In genomic region chr6:18388942-18389341, GRCh38 we compare ENCODE assay signal across 9 cellular contexts. TPM values are rescaled to one million over a fixed set of nuclear protein-coding genes. Genes with fewer than 3 reads are reported as not detected.
A peak's percentile ranks its signal among the peaks of the same experiment; 100 is the strongest.
DNase-seq lines count a peak whose midpoint lies in the region; ATAC-seq and TF ChIP-seq lines count a peak whose summit lies in the region.
"Had no signal": no experiment of that assay in that cellular context is flagged by ENCODE, and none has a peak within 500 bp of the region (broad histone marks: within the 10 kb centered on the region; RNA-seq: fewer than 3 reads in every experiment).

No MANE protein-coding gene starts in this region.

- no peak for DNase-seq in activated naive CD4-positive, alpha-beta T cell treated with anti-CD3 and anti-CD28 coated beads, Interleukin-2, amount 50 U/mL, for 72 hours (ENCODE audit: low spot score in 2 of 2)
- peak in 1 of 4 donors; percentile 24 for DNase-seq in body of pancreas
- no peak for DNase-seq in lower lobe of right lung
- DNase-seq in type B pancreatic cell (ENCODE audit: extremely low spot score, unreplicated experiment), result no peak
- DNase-seq in immature natural killer cell, result no peak
- DNase-seq in NCI-H1436 (lab: John Stamatoyannopoulos, UW), result no peak
- DNase-seq: CD8-positive, alpha-beta T cell had no signal

- no peaks in the 10 kb centered on the region for H3K27me3 ChIP-seq in body of pancreas
- H3K27me3 ChIP-seq in lower lobe of right lung (ENCODE audit: low read depth), result no peaks in the 10 kb centered on the region

- no peak for ATAC-seq in activated naive CD4-positive, alpha-beta T cell treated with anti-CD3 and anti-CD28 coated beads, Interleukin-2, amount 50 U/mL, for 72 hours
- ATAC-seq in body of pancreas (peak; percentile 42), lower lobe of right lung (peak in 1 of 2 donors; percentile 66), GM19397 (IDR thresholded peaks at IDR 0.05; ENCODE audit: unreplicated experiment) (no peak)
- ATAC-seq: CD8-positive, alpha-beta T cell had no signal

- WGBS in body of pancreas, 2 donors, result 0 to 7% methylated on average over 1 of the region's 1 CpG

- TF ChIP-seq CTCF in body of pancreas (IDR thresholded peaks at IDR 0.05), result no peak
- TF ChIP-seq CTCF in lower lobe of right lung (IDR thresholded peaks at IDR 0.05), result no peak
- no peak for TF ChIP-seq CTCF in type B pancreatic cell (conservative IDR thresholded peaks at IDR 0.05)

- TF ChIP-seq POLR2A in body of pancreas (IDR thresholded peaks at IDR 0.05), result peak in 1 of 3 donors; percentile 21

- no peak overlapping the region for H3K27ac Mint-ChIP-seq in activated naive CD4-positive, alpha-beta T cell treated with anti-CD3 and anti-CD28 coated beads, Interleukin-2, amount 50 U/mL, for 24 hours
- H3K27ac Mint-ChIP-seq in activated naive CD4-positive, alpha-beta T cell treated with anti-CD3 and anti-CD28 coated beads, Interleukin-2, amount 50 U/mL, for 72 hours, result peak overlapping the region in 1 of 2 donors; percentile 77
- H3K27ac Mint-ChIP-seq in type B pancreatic cell, result no peak overlapping the region
- H3K27ac Mint-ChIP-seq in immature natural killer cell, result peak overlapping the region in 1 of 6 donors; percentile 52

- H3K27ac ChIP-seq in body of pancreas, result peak overlapping the region; percentile 7 to 87 (median 85)
- peak overlapping the region; percentile 84 for H3K27ac ChIP-seq in lower lobe of right lung

- H3K4me3 ChIP-seq in body of pancreas (no peak overlapping the region), lower lobe of right lung (peak overlapping the region; percentile 83)

- H3K36me3 ChIP-seq in body of pancreas (replicated peaks in 1 of 2; ENCODE audit: insufficient read depth in 1 of 2, low read depth in 2 of 2), result no peaks in the 10 kb centered on the region
- H3K36me3 ChIP-seq in lower lobe of right lung, result no peaks in the 10 kb centered on the region

- no peaks in the 10 kb centered on the region for H3K9me3 ChIP-seq in body of pancreas
- no peaks in the 10 kb centered on the region for H3K9me3 ChIP-seq in lower lobe of right lung

- H3K9me3 Mint-ChIP-seq in activated naive CD4-positive, alpha-beta T cell treated with anti-CD3 and anti-CD28 coated beads, Interleukin-2, amount 50 U/mL, for 24 hours, result no peaks in the 10 kb centered on the region
- H3K9me3 Mint-ChIP-seq in activated naive CD4-positive, alpha-beta T cell treated with anti-CD3 and anti-CD28 coated beads, Interleukin-2, amount 50 U/mL, for 72 hours, result no peaks in the 10 kb centered on the region
- H3K9me3 Mint-ChIP-seq in type B pancreatic cell (no peaks in the 10 kb centered on the region), immature natural killer cell (no peaks in the 10 kb centered on the region)
- H3K9me3 Mint-ChIP-seq: CD8-positive, alpha-beta T cell had no signal

- no peaks in the 10 kb centered on the region for H3K27me3 Mint-ChIP-seq in activated naive CD4-positive, alpha-beta T cell treated with anti-CD3 and anti-CD28 coated beads, Interleukin-2, amount 50 U/mL, for 24 hours
- H3K27me3 Mint-ChIP-seq in type B pancreatic cell (peaks cover 9% of the 10 kb centered on the region), immature natural killer cell (ENCODE audit: low read depth in 3 of 3) (peaks cover 0 to 5% (median 1%) of the 10 kb centered on the region in 3 donors)

- no peaks in the 10 kb centered on the region for H3K36me3 Mint-ChIP-seq in activated naive CD4-positive, alpha-beta T cell treated with anti-CD3 and anti-CD28 coated beads, Interleukin-2, amount 50 U/mL, for 24 hours
- H3K36me3 Mint-ChIP-seq in activated naive CD4-positive, alpha-beta T cell treated with anti-CD3 and anti-CD28 coated beads, Interleukin-2, amount 50 U/mL, for 72 hours, result peaks cover 0 to 11% of the 10 kb centered on the region in 2 donors
- H3K36me3 Mint-ChIP-seq in type B pancreatic cell (no peaks in the 10 kb centered on the region), immature natural killer cell (no peaks in the 10 kb centered on the region)

- peak overlapping the region; percentile 7 for H3K4me3 Mint-ChIP-seq in activated naive CD4-positive, alpha-beta T cell treated with anti-CD3 and anti-CD28 coated beads, Interleukin-2, amount 50 U/mL, for 24 hours
- H3K4me3 Mint-ChIP-seq in type B pancreatic cell (peak overlapping the region; percentile 94), immature natural killer cell (peak overlapping the region in 2 of 5 donors; percentile 11 to 95)

- intact Hi-C loops in body of pancreas (cut with DNase I) (no loop called here), lower lobe of right lung (cut with DNase I) (no loop called here)

- H3K4me1 ChIP-seq in body of pancreas, result peaks cover 58% of the 10 kb centered on the region
- H3K4me1 ChIP-seq in lower lobe of right lung, result peaks cover 54% of the 10 kb centered on the region

- peaks cover 43% of the 10 kb centered on the region for H3K4me1 Mint-ChIP-seq in activated naive CD4-positive, alpha-beta T cell treated with anti-CD3 and anti-CD28 coated beads, Interleukin-2, amount 50 U/mL, for 24 hours
- peaks cover 17% of the 10 kb centered on the region for H3K4me1 Mint-ChIP-seq in type B pancreatic cell (ENCODE audit: unreplicated experiment)
- H3K4me1 Mint-ChIP-seq in immature natural killer cell, result peaks cover 24 to 39% of the 10 kb centered on the region in 2 donors

RNA-seq across cellular contexts. Expression of gene RNF144B, which starts 1.8 kb away (rescaled TPM):
- under 1 TPM; 0.91 to 0.95 TPM for total RNA-seq in activated naive CD4-positive, alpha-beta T cell treated with anti-CD3 and anti-CD28 coated beads, Interleukin-2, amount 50 U/mL, for 72 hours
- total RNA-seq in body of pancreas (1 to 10 TPM; 4.0 to 5.4 TPM), lower lobe of right lung (109 TPM), type B pancreatic cell (ENCODE audit: low replicate concordance) (10.8 and 19.4 TPM in 2 replicates)
- 1 to 10 TPM in 2 of 3 donors, under 1 TPM in 1; 0.35 to 2.4 (median 1.1) TPM for polyA plus RNA-seq in immature natural killer cell
